In the genomic region with DNA sequence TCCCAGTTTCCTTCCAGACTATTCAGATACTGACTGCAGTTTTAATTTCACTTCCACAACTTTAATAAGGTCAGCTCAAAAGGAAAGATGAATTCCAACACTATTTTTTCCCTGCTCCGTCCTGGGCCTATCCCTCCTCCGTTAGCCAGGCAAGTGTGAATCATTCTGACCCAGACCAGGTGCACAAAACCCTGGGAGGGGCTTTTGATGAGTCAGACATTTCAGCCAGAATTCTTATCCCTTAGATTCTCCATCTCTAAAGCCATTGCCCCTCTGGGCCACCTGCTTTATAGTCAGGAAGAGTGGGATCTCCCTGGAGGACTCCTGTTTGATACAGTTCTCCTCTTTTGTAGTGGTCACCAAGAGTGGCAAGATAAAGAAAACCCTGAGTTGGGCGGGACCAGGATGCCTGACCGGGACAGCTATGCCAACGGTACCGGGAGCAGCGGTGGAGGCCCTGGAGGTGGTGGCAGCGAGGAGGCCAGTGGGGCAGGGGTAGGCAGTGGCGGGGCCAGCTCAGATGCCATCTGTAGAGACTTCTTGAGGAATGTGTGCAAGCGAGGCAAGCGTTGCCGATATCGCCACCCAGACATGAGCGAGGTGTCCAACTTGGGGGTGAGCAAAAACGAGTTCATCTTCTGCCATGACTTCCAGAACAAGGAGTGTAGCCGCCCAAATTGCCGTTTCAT, we compare ENCODE assay signal across 9 cellular contexts. TPM values are rescaled to one million over a fixed set of nuclear protein-coding genes. Genes with fewer than 3 reads are reported as not detected.
A peak's percentile ranks its signal among the peaks of the same experiment; 100 is the strongest.
DNase-seq lines count a peak whose midpoint lies in the region; ATAC-seq and TF ChIP-seq lines count a peak whose summit lies in the region.
"Had no signal": no experiment of that assay in that cellular context is flagged by ENCODE, and none has a peak within 500 bp of the region (broad histone marks: within the 10 kb centered on the region; RNA-seq: fewer than 3 reads in every experiment).

No MANE protein-coding gene starts in this region.

- H3K9ac ChIP-seq in SK-N-SH (no peak overlapping the region), adipocyte (ENCODE audit: low read length) (peak overlapping the region; percentile 97)

- H2AFZ ChIP-seq in SK-N-SH (ENCODE audit: low read depth), result no peak overlapping the region

- no peak for DNase-seq in SK-N-SH
- DNase-seq in adipocyte (ENCODE audit: low read depth), result no peak
- no peak for DNase-seq in right lobe of liver
- DNase-seq in thoracic aorta (ENCODE audit: low spot score), result no peak
- no peak for DNase-seq in globus pallidus (ENCODE audit: low spot score)
- DNase-seq in GM10248 (ENCODE audit: extremely low spot score), result no peak
- DNase-seq: stimulated activated CD4-positive, alpha-beta T cell treated with anti-CD3 and anti-CD28 coated beads, Interleukin-4, amount 100 ng/mL, for 1 hour had no signal

- no peak for TF ChIP-seq EP300 in SK-N-SH (IDR thresholded peaks at IDR 0.05; ENCODE audit: borderline replicate concordance in 1 of 2, low read depth in 1 of 2, low read length in 1 of 2)

- ATAC-seq in SK-N-SH treated with all-trans-retinoic acid at 6 μM for 48 hours, result no peak
- no peak for ATAC-seq in right lobe of liver
- no peak for ATAC-seq in thoracic aorta (ENCODE audit: insufficient number of reproducible peaks, low FRiP score, low read depth)
- no peak for ATAC-seq in GM19035 (IDR thresholded peaks at IDR 0.05; ENCODE audit: unreplicated experiment)

- H3K79me2 ChIP-seq in SK-N-SH (ENCODE audit: insufficient read depth), result peaks cover 62% of the 10 kb centered on the region

- WGBS in SK-N-SH (ENCODE audit: low lambda C conversion rate), result 96% methylated on average over 17 of the region's 17 CpGs
- 81% methylated on average over 17 of the region's 17 CpGs for WGBS in right lobe of liver (ENCODE audit: insufficient coverage, low coverage, low lambda C conversion rate, missing lambda C conversion rate)

- intact Hi-C loops in right lobe of liver (cut with DNase I), result no loop called here

- H3K4me3 ChIP-seq in SK-N-SH (ENCODE audit: low read depth in 2 of 2, low read length in 1 of 2) (no peak overlapping the region), adipocyte (ENCODE audit: low read length) (peak overlapping the region; percentile 51), right lobe of liver (no peak overlapping the region), thoracic aorta (no peak overlapping the region)

- TF ChIP-seq RAD21 in SK-N-SH (IDR thresholded peaks at IDR 0.05; ENCODE audit: low read length), result no peak

- peak overlapping the region in 1 of 2 experiments; percentile 42; a peak in 1 of 4 replicates for H3K27ac ChIP-seq in SK-N-SH (ENCODE audit: low read depth in 2 of 2, low read length in 1 of 2)
- H3K27ac ChIP-seq in right lobe of liver, result peak overlapping the region; percentile 19 to 82 (median 75)
- H3K27ac ChIP-seq in thoracic aorta, result peak overlapping the region; percentile 64 to 88

- H3K4me1 ChIP-seq in SK-N-SH (ENCODE audit: control insufficient read depth in 1 of 2, insufficient read depth in 2 of 2, low read depth in 1 of 2, low read length in 1 of 2) (peaks cover 16 to 19% of the 10 kb centered on the region in 2 experiments; a peak in 3 of 4 replicates), adipocyte (ENCODE audit: control insufficient read depth, insufficient read depth, low read length) (peaks cover 36% of the 10 kb centered on the region), right lobe of liver (peaks cover 0 to 53% (median 19%) of the 10 kb centered on the region in 4 donors), thoracic aorta (ENCODE audit: control insufficient read depth in 1 of 2, low read depth in 2 of 2) (peaks cover 7 to 25% of the 10 kb centered on the region in 2 donors)

- peaks cover 31% of the 10 kb centered on the region for H3F3A ChIP-seq in SK-N-SH (replicated peaks; ENCODE audit: insufficient read depth)

- TF ChIP-seq CTCF in SK-N-SH (IDR thresholded peaks at IDR 0.05) (no peak), right lobe of liver (IDR thresholded peaks at IDR 0.05) (no peak), thoracic aorta (IDR thresholded peaks at IDR 0.05) (no peak), GM10248 (IDR thresholded peaks at IDR 0.05; ENCODE audit: control extremely low read depth, extremely low read depth, low read depth, missing control alignments) (no peak)

- no peaks in the 10 kb centered on the region for H3K27me3 ChIP-seq in SK-N-SH (ENCODE audit: insufficient read depth)
- no peaks in the 10 kb centered on the region for H3K27me3 ChIP-seq in adipocyte (replicated peaks; ENCODE audit: control insufficient read depth, insufficient read depth, low read length)
- H3K27me3 ChIP-seq in right lobe of liver, result no peaks in the 10 kb centered on the region
- no peaks in the 10 kb centered on the region for H3K27me3 ChIP-seq in thoracic aorta (replicated peaks; ENCODE audit: insufficient read depth)

- H4K20me1 ChIP-seq in SK-N-SH (ENCODE audit: insufficient read depth), result peaks cover 3% of the 10 kb centered on the region; the same call in 1 of the 2 replicates

- H3K36me3 ChIP-seq in SK-N-SH (replicated peaks in 1 of 2; ENCODE audit: control insufficient read depth in 1 of 2, insufficient read depth in 2 of 2, low read length in 1 of 2), result peaks cover 11 to 25% of the 10 kb centered on the region in 2 experiments
- H3K36me3 ChIP-seq in adipocyte (ENCODE audit: control insufficient read depth, insufficient read depth, low read length, severe bottlenecking), result peaks cover 23% of the 10 kb centered on the region
- H3K36me3 ChIP-seq in right lobe of liver, result no peaks in the 10 kb centered on the region
- H3K36me3 ChIP-seq in thoracic aorta, result peaks cover 12% of the 10 kb centered on the region

- H3K9me3 ChIP-seq in SK-N-SH, result no peaks in the 10 kb centered on the region
- no peaks in the 10 kb centered on the region for H3K9me3 ChIP-seq in adipocyte (ENCODE audit: control insufficient read depth, low read length)
- no peaks in the 10 kb centered on the region for H3K9me3 ChIP-seq in right lobe of liver
- H3K9me3 ChIP-seq in thoracic aorta, result no peaks in the 10 kb centered on the region

- POLR2A ChIA-PET in SK-N-SH (lab: Yijun Ruan, JAX) (interaction anchor here (1.0 to 1.5 kb wide), 4 partner anchors 8 to 70 kb away, joined by 3 to 5 read pairs (median 4); a partner anchor contains a TSS), GM10248 (lab: Yijun Ruan, JAX) (interaction anchor here (0.6 to 5.0 kb wide), 2 partner anchors 16 to 56 kb away, joined by 3 to 56 read pairs; a partner anchor contains a TSS)

- CTCF ChIA-PET in SK-N-SH (lab: Yijun Ruan, JAX) (interaction anchor here (0.6 to 16.0 kb wide), 18 partner anchors 8 to 138 kb away, joined by 3 to 272 read pairs (median 5); a partner anchor contains a TSS), GM10248 (lab: Yijun Ruan, JAX) (interaction anchor here (0.7 to 14.7 kb wide), 30 partner anchors 7 to 381 kb away, joined by 3 to 243 read pairs (median 6); a partner anchor contains a TSS)

- 0 out of 2 replicates have a peak overlapping the region, but pooled peaks have one; percentile 93 for H3K4me2 ChIP-seq in SK-N-SH

- no peaks in the 10 kb centered on the region for H3K9me2 ChIP-seq in SK-N-SH

- TF ChIP-seq POLR2A in right lobe of liver (IDR thresholded peaks at IDR 0.05), result no peak

TF ChIP-seq in SK-N-SH, 30 proteins besides CTCF, POLR2A, EP300 and RAD21:
- peak; percentile 21; the same call in 1 of the 2 replicates for TF ChIP-seq FOSL2 (IDR thresholded peaks at IDR 0.05; ENCODE audit: borderline replicate concordance, low read depth)
- TF ChIP-seq POLR2AphosphoS5 (IDR thresholded peaks at IDR 0.05; ENCODE audit: low read depth, low read length), result no peak

TF ChIP-seq in SK-N-SH treated with all-trans-retinoic acid at 6 μM for 48 hours, 23 proteins besides CTCF, POLR2A, EP300 and RAD21 (continues in another document):
- TF ChIP-seq, protein P1, sequence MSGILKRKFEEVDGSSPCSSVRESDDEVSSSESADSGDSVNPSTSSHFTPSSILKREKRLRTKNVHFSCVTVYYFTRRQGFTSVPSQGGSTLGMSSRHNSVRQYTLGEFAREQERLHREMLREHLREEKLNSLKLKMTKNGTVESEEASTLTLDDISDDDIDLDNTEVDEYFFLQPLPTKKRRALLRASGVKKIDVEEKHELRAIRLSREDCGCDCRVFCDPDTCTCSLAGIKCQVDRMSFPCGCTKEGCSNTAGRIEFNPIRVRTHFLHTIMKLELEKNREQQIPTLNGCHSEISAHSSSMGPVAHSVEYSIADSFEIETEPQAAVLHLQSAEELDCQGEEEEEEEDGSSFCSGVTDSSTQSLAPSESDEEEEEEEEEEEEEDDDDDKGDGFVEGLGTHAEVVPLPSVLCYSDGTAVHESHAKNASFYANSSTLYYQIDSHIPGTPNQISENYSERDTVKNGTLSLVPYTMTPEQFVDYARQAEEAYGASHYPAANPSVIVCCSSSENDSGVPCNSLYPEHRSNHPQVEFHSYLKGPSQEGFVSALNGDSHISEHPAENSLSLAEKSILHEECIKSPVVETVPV (CRISPR knock-in tag; IDR thresholded peaks at IDR 0.05), result no peak
- no peak for TF ChIP-seq OSR1 (CRISPR knock-in tag; IDR thresholded peaks at IDR 0.05)

RNA-seq across cellular contexts. Expression of a gene that starts 2.2 kb away (rescaled TPM):
- 1.9 and 2.0 TPM in 2 replicates for polyA plus RNA-seq in SK-N-SH (2012; rRNA removed)
- 1.1 and 1.3 TPM in 2 replicates for polyA plus RNA-seq in SK-N-SH (2012; cell fraction: cytosol; rRNA removed)
- 4.3 and 4.4 TPM in 2 replicates for polyA plus RNA-seq in SK-N-SH (2012; cell fraction: nucleus; rRNA removed)
- total RNA-seq in right lobe of liver (1 to 10 TPM; 1.7 to 5.4 (median 3.2) TPM), thoracic aorta (1 to 10 TPM; 4.1 to 7.1 TPM)

RNA-seq across cellular contexts. Expression of a gene that starts 3.9 kb away (rescaled TPM):
- polyA plus RNA-seq in SK-N-SH (2012; rRNA removed), result 11,334 and 12,464 TPM in 2 replicates
- polyA plus RNA-seq in SK-N-SH (2012; cell fraction: cytosol; rRNA removed), result 13,670 and 22,985 TPM in 2 replicates
- polyA plus RNA-seq in SK-N-SH (2012; cell fraction: nucleus; rRNA removed), result 3,083 and 6,187 TPM in 2 replicates
- 1,000 to 10,000 TPM in 4 of 6 experiments, 100 to 1,000 TPM in 2; 516 to 1,547 (median 1,257) TPM for total RNA-seq in right lobe of liver
- 1,000 to 10,000 TPM in 1 of 2 donors, 100 to 1,000 TPM in 1; 923 to 1,490 TPM for total RNA-seq in thoracic aorta

RNA-seq across cellular contexts. Expression of a gene that starts 7.8 kb away (rescaled TPM):
- 132 and 143 TPM in 2 replicates for polyA plus RNA-seq in SK-N-SH (2012; rRNA removed)
- 76.6 and 100 TPM in 2 replicates for polyA plus RNA-seq in SK-N-SH (2012; cell fraction: cytosol; rRNA removed)
- polyA plus RNA-seq in SK-N-SH (2012; cell fraction: nucleus; rRNA removed), result 203 and 237 TPM in 2 replicates
- total RNA-seq in right lobe of liver (100 to 1,000 TPM in 1 of 6 experiments, 10 to 100 TPM in 5; 56.5 to 117 (median 70.3) TPM), thoracic aorta (100 to 1,000 TPM; 113 to 128 TPM)

RNA-seq across cellular contexts. Expression of a gene that starts 15.9 kb away (rescaled TPM):
- 207 and 213 TPM in 2 replicates for polyA plus RNA-seq in SK-N-SH (2012; rRNA removed)
- polyA plus RNA-seq in SK-N-SH (2012; cell fraction: cytosol; rRNA removed), result 228 and 238 TPM in 2 replicates
- 79.9 and 168 TPM in 2 replicates for polyA plus RNA-seq in SK-N-SH (2012; cell fraction: nucleus; rRNA removed)
- total RNA-seq in right lobe of liver, result 10 to 100 TPM; 29.7 to 82.4 (median 36.6) TPM
- total RNA-seq in thoracic aorta, result 100 to 1,000 TPM in 1 of 2 donors, 10 to 100 TPM in 1; 53.2 to 111 TPM

RNA-seq across cellular contexts. Expression of a gene that starts 32.1 kb away (rescaled TPM):
- polyA plus RNA-seq in SK-N-SH (2012; rRNA removed), result 203 and 234 TPM in 2 replicates
- 217 and 220 TPM in 2 replicates for polyA plus RNA-seq in SK-N-SH (2012; cell fraction: cytosol; rRNA removed)
- polyA plus RNA-seq in SK-N-SH (2012; cell fraction: nucleus; rRNA removed), result 99.3 and 133 TPM in 2 replicates
- total RNA-seq in right lobe of liver, result 10 to 100 TPM in 5 of 6 experiments, 1 to 10 TPM in 1; 4.9 to 18.7 (median 12.6) TPM
- total RNA-seq in thoracic aorta, result 10 to 100 TPM; 17.1 to 19.1 TPM
